Comparison of ENCODE assay signal across 1 cellular context in the genomic region with DNA sequence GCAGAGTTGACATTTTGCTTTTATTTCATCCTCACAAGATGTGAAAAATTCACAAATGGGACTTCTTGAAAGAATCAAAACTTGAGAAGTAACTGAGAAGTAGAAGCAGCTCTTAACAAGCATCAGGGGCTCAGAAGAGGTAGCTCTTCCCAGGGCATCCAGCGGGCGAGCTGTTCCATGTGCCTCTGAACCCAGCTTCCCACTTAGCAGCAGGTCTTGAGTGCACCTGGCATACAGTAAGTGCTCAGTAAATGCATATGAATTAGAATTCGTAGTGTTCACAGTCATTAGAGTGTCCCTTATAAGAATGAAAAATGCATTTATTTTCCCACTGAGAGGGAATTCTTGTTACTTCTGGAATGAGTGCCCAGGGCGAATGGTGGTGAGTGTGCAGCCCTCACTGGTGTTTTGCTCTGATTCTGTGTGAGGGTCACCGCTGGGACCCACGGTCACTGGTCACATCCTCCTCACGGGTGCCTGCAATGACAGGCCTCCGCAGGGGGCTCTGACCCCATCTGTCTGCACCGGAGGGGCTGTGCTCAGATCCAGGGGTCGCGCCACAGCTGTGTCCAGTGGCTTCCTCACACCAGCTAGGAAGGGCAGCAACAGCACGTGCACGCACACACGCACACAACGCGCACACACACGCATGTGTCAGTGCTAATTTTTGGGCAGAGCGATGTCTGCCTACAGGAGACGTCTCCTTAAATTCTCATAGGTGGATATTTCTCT.
TF ChIP-seq lines count a peak whose summit lies in the region.

No MANE protein-coding gene starts in this region.

TF ChIP-seq in SK-N-SH, 30 proteins besides CTCF, POLR2A, EP300 and RAD21 (continued from another document):
- TF ChIP-seq, protein P1, sequence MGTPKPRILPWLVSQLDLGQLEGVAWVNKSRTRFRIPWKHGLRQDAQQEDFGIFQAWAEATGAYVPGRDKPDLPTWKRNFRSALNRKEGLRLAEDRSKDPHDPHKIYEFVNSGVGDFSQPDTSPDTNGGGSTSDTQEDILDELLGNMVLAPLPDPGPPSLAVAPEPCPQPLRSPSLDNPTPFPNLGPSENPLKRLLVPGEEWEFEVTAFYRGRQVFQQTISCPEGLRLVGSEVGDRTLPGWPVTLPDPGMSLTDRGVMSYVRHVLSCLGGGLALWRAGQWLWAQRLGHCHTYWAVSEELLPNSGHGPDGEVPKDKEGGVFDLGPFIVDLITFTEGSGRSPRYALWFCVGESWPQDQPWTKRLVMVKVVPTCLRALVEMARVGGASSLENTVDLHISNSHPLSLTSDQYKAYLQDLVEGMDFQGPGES (IDR thresholded peaks at IDR 0.05; ENCODE audit: low read depth, low read length), result no peak
- TF ChIP-seq FOSL2 (IDR thresholded peaks at IDR 0.05; ENCODE audit: borderline replicate concordance, low read depth), result no peak
- no peak for TF ChIP-seq RXRA (IDR thresholded peaks at IDR 0.05; ENCODE audit: borderline replicate concordance, low read depth)
- no peak for TF ChIP-seq YY1 (IDR thresholded peaks at IDR 0.05; ENCODE audit: low read depth)
- no peak for TF ChIP-seq ELF1 (IDR thresholded peaks at IDR 0.05)
- TF ChIP-seq GABPA (IDR thresholded peaks at IDR 0.05; ENCODE audit: low read depth), result no peak
- TF ChIP-seq RCOR1 (IDR thresholded peaks at IDR 0.05; ENCODE audit: low read length), result no peak
- no peak for TF ChIP-seq RFX5 (IDR thresholded peaks at IDR 0.05; ENCODE audit: low read length)
- no peak for TF ChIP-seq SMC3 (IDR thresholded peaks at IDR 0.05; ENCODE audit: low read depth, low read length)
- no peak for TF ChIP-seq JUND (IDR thresholded peaks at IDR 0.05)
- TF ChIP-seq MEF2A (IDR thresholded peaks at IDR 0.05; ENCODE audit: borderline replicate concordance, low read depth), result no peak
- TF ChIP-seq, protein P2, sequence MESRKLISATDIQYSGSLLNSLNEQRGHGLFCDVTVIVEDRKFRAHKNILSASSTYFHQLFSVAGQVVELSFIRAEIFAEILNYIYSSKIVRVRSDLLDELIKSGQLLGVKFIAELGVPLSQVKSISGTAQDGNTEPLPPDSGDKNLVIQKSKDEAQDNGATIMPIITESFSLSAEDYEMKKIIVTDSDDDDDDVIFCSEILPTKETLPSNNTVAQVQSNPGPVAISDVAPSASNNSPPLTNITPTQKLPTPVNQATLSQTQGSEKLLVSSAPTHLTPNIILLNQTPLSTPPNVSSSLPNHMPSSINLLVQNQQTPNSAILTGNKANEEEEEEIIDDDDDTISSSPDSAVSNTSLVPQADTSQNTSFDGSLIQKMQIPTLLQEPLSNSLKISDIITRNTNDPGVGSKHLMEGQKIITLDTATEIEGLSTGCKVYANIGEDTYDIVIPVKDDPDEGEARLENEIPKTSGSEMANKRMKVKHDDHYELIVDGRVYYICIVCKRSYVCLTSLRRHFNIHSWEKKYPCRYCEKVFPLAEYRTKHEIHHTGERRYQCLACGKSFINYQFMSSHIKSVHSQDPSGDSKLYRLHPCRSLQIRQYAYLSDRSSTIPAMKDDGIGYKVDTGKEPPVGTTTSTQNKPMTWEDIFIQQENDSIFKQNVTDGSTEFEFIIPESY (IDR thresholded peaks at IDR 0.05; ENCODE audit: borderline replicate concordance, low read depth), result no peak
